8 cellular contexts compared by ENCODE assay signal in genomic region chr10:22927661-22928403, GRCh38.
DNase-seq lines count a peak whose midpoint lies in the region; ATAC-seq, FAIRE-seq and TF ChIP-seq lines count a peak whose summit lies in the region.

Gene ARMC3 (plus strand): TSS chr10:22928053. CDS start chr10:22931997, 3,944 bp downstream.

- no peak for TF ChIP-seq CTCF in choroid plexus epithelial cell (conservative IDR thresholded peaks at IDR 0.05; ENCODE audit: low read depth, low read length)

- FAIRE-seq in HTR-8/SVneo (lab: Jason Lieb, UNC), result no peak

- H3K4me3 ChIP-seq in choroid plexus epithelial cell (ENCODE audit: low read depth, low read length), result peak within 1 kb of the TSS; percentile 59

- ATAC-seq in GM19397 (IDR thresholded peaks at IDR 0.05; ENCODE audit: unreplicated experiment), result peak; percentile 79
- ATAC-seq in activated CD4-positive, CD25-positive, alpha-beta regulatory T cell treated with anti-CD3 and anti-CD28 coated beads, Interleukin-2, amount 50 U/mL, for 24 hours, result peak; percentile 75

- no peaks in the 10 kb centered on the region for H3K27me3 ChIP-seq in layer of hippocampus (ENCODE audit: control insufficient read depth, insufficient read depth, low read length)

- peak within 1 kb of the TSS; percentile 41 for H3K27ac ChIP-seq in layer of hippocampus (ENCODE audit: low read depth, low read length)

- peak; percentile 86 for DNase-seq in AG20443 (ENCODE audit: low spot score)
- DNase-seq in HTR-8/SVneo (ENCODE audit: insufficient read length, low spot score), result peak; percentile 6
- DNase-seq in choroid plexus epithelial cell (ENCODE audit: low read depth), result peak; percentile 49
- DNase-seq in stimulated activated CD4-positive, alpha-beta T cell treated with anti-CD3 and anti-CD28 coated beads, Interleukin-1b, Interleukin-23, amount 100 ng/mL, for 24 hours (ENCODE audit: low read depth in 4 of 4, low spot score in 1 of 4), result peak; percentile 25 to 54 (median 30)
- no peak for DNase-seq in LoVo (ENCODE audit: low spot score)
